In the genomic region with DNA sequence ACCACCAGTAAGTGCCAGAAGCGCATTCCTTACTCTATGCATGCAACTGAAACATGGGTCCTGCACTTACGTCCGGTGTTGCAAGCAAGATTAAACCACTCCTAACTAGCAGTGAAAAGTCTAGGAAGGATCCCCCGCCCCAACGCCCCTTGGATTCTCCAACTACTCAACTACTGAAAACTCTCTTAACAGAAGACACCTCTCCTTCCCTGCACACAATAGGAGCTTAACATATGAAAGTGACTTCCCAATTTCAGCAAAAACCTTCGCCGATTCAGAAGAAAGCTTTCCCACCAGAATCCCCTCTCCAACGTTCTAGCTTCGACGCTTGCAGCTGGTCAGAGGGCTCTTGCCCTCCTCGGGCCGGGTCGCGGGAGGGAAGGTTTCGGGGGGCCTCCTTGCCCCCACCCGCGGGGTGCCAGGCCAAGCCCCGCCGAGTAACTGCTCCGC, we compare ENCODE assay signal across 8 cellular contexts. TPM values are rescaled to one million over a fixed set of nuclear protein-coding genes. Genes with fewer than 3 reads are reported as not detected.
DNase-seq lines count a peak whose midpoint lies in the region; ATAC-seq, FAIRE-seq and TF ChIP-seq lines count a peak whose summit lies in the region.

No MANE protein-coding gene starts in this region.

- peak in 3 of 7 experiments; percentile 6 to 50 (median 16) for DNase-seq in CD8-positive, alpha-beta T cell
- DNase-seq in T-helper 17 cell (no peak), erythroblast (lab: John Stamatoyannopoulos, UW) (peak; percentile 63 to 74), nephron progenitor cell (peak; percentile 25), T-helper 9 cell (no peak), NCI-H1694 (lab: John Stamatoyannopoulos, UW) (no peak), GM19239 (ENCODE audit: insufficient read length, low spot score) (no peak)

- FAIRE-seq in GM19239 (lab: Jason Lieb, UNC): no peak

- H3K36me3 Mint-ChIP-seq in CD8-positive, alpha-beta T cell: peaks cover 47% of the 10 kb centered on the region
- H3K36me3 Mint-ChIP-seq in T-helper 17 cell (ENCODE audit: low read depth): peaks cover 7% of the 10 kb centered on the region
- peaks cover 26% of the 10 kb centered on the region for H3K36me3 Mint-ChIP-seq in nephron progenitor cell (ENCODE audit: low read depth)

- peak overlapping the region; percentile 69 for H3K4me3 ChIP-seq in CD8-positive, alpha-beta T cell (ENCODE audit: low read depth, low read length)

- H3K4me3 Mint-ChIP-seq in CD8-positive, alpha-beta T cell: peak overlapping the region; percentile 98
- H3K4me3 Mint-ChIP-seq in T-helper 17 cell (peak overlapping the region; percentile 96), nephron progenitor cell (peak overlapping the region; percentile 98)

- H3K9me3 Mint-ChIP-seq in CD8-positive, alpha-beta T cell: peaks cover 4% of the 10 kb centered on the region
- H3K9me3 Mint-ChIP-seq in nephron progenitor cell: peaks cover 8% of the 10 kb centered on the region

- CTCF ChIA-PET in CD8-positive, alpha-beta T cell (lab: Charles Lee): interaction anchor here (1.0 to 1.2 kb wide), 2 partner anchors 110 to 124 kb away, joined by 3 to 7 read pairs; no protein-coding TSS in a partner anchor

- H3K27ac ChIP-seq in CD8-positive, alpha-beta T cell (ENCODE audit: low read depth, low read length): peak overlapping the region; percentile 91

- no peak for ATAC-seq in CD8-positive, alpha-beta T cell
- ATAC-seq in HG02938 (IDR thresholded peaks at IDR 0.05; ENCODE audit: unreplicated experiment): peak; percentile 4
- ATAC-seq in T-helper 17 cell: no peak

- peak overlapping the region; percentile 99 for H3K27ac Mint-ChIP-seq in CD8-positive, alpha-beta T cell
- peak overlapping the region; percentile 98 for H3K27ac Mint-ChIP-seq in T-helper 17 cell
- H3K27ac Mint-ChIP-seq in nephron progenitor cell: peak overlapping the region; percentile 95

- H3K36me3 ChIP-seq in CD8-positive, alpha-beta T cell (ENCODE audit: insufficient read depth, low read length): peaks cover 9% of the 10 kb centered on the region

- no peak for TF ChIP-seq POLR2A in erythroblast (IDR thresholded peaks at IDR 0.05; ENCODE audit: low read length)

- peaks cover 37% of the 10 kb centered on the region for H3K4me1 Mint-ChIP-seq in CD8-positive, alpha-beta T cell (ENCODE audit: low read depth)
- H3K4me1 Mint-ChIP-seq in T-helper 17 cell (peaks cover 31% of the 10 kb centered on the region), nephron progenitor cell (peaks cover 32% of the 10 kb centered on the region)

- no peaks in the 10 kb centered on the region for H3K9me3 ChIP-seq in CD8-positive, alpha-beta T cell (ENCODE audit: low read length)
- H3K9me3 ChIP-seq in T-helper 17 cell (ENCODE audit: control insufficient read depth, low read length, poor library complexity, severe bottlenecking): peaks cover 3% of the 10 kb centered on the region

- intact Hi-C loops in CD8-positive, alpha-beta T cell (cut with DNase I, micrococcal nuclease): loop anchor here (1.0 to 10.0 kb wide), 19 partner anchors 19 to 871 kb away; partner anchors contain the start of genes GYPC (in 2 of the 2), SFT2D3 (in 2 of the 2), ERCC3 (in 1 of the 2) and MAP3K2 (in 1 of the 2)

- H3K4me1 ChIP-seq in CD8-positive, alpha-beta T cell (ENCODE audit: insufficient read depth, low read length): peaks cover 31% of the 10 kb centered on the region

- POLR2A ChIA-PET in CD8-positive, alpha-beta T cell (lab: Charles Lee): interaction anchor here (1.0 to 1.6 kb wide), 3 partner anchors 139 to 177 kb away, joined by 5 read pairs; partner anchors contain the start of gene SFT2D3

- TF ChIP-seq CTCF in CD8-positive, alpha-beta T cell (IDR thresholded peaks at IDR 0.05): no peak
- no peak for TF ChIP-seq CTCF in nephron progenitor cell (IDR thresholded peaks at IDR 0.05)

- no peaks in the 10 kb centered on the region for H3K27me3 ChIP-seq in CD8-positive, alpha-beta T cell (ENCODE audit: insufficient read depth, low read length)

- H3K27me3 Mint-ChIP-seq in CD8-positive, alpha-beta T cell (ENCODE audit: low read depth): no peaks in the 10 kb centered on the region
- H3K27me3 Mint-ChIP-seq in T-helper 17 cell (no peaks in the 10 kb centered on the region), nephron progenitor cell (ENCODE audit: low read depth, poor library complexity) (peaks cover 9% of the 10 kb centered on the region)

RNA-seq across cellular contexts. Expression of gene IWS1, which starts 0.6 kb away (rescaled TPM):
- 10 to 100 TPM; 30.4 to 33.4 TPM for total RNA-seq in CD8-positive, alpha-beta T cell
- total RNA-seq in T-helper 17 cell: 10 to 100 TPM; 26.4 TPM

RNA-seq across cellular contexts. Expression of gene MYO7B, which starts 9.8 kb away (rescaled TPM):
- total RNA-seq in CD8-positive, alpha-beta T cell: under 1 TPM; 0.25 to 0.33 TPM
- total RNA-seq in T-helper 17 cell: under 1 TPM; 0.23 to 0.75 TPM

Comparison
In these comparisons a context has a peak if more than half of its experiments do, and no peak if none do; other contexts are left out.
1. DNase-seq: peak in erythroblast (2 of 2) and nephron progenitor cell (single experiment); none in T-helper 17 cell (0 of 3), T-helper 9 cell (single experiment), NCI-H1694 (single experiment) and GM19239 (single experiment).
2. Peak in every context shown above with its lines, with median percentiles within 50 percentile points of each other: H3K27ac Mint-ChIP-seq and H3K4me3 Mint-ChIP-seq.